Comparison of ENCODE assay signal across 15 cellular contexts in the genomic region with DNA sequence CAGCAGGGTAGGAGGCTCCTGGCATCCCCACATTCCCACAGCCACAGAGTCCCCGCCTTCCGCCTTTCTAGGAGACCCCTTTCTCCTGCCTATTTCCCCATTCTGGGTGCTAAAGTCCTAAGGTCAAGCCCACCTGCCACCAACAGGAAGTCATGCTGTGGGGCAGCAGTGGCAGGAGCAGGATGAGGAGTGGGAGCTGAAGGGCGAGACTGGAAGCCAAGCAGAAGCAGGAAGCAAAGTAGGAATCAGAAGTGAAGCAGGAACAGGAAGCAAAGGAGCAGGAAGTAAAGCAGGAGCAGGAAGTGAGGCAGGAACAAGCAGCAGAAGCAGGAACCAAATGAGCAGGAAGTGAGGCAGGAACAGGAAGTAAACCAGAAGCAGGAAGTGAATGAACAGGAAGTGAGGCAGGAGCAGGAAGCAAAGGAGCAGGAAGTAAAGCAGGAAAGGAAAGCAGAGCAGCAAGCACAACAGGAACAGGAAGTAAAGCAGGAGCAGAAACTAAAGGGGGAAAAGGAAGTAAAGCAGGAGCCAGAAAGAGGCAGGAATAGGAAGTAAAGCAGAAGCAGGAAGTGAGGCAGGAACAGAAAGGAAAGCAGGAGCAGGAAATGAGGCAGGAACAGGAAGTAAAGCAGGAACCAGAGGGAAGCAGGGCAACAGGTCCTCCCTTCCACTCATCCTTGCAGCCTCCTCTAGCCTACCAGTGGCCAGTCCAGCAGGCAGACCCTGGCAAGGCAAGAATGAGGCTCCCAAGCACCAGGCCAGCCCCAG. TPM values are rescaled to one million over a fixed set of nuclear protein-coding genes. Genes with fewer than 3 reads are reported as not detected.
DNase-seq lines count a peak whose midpoint lies in the region; ATAC-seq, FAIRE-seq and TF ChIP-seq lines count a peak whose summit lies in the region.
"Had no signal": no experiment of that assay in that cellular context is flagged by ENCODE, and none has a peak within 500 bp of the region (broad histone marks: within the 10 kb centered on the region; RNA-seq: fewer than 3 reads in every experiment).

No MANE protein-coding gene starts in this region.

- no peak for TF ChIP-seq CTCF in sigmoid colon (IDR thresholded peaks at IDR 0.05)

- no peak for TF ChIP-seq POLR2A in sigmoid colon (IDR thresholded peaks at IDR 0.05)

- H3K4me3 ChIP-seq in sigmoid colon, result no peak overlapping the region
- H3K4me3 ChIP-seq: body of pancreas, lower lobe of right lung, testis had no signal

- peaks cover 6% of the 10 kb centered on the region for H3K9me3 Mint-ChIP-seq in activated CD4-positive, alpha-beta T cell treated with anti-CD3 and anti-CD28 coated beads, Interleukin-2, amount 10 ng/mL, durations not matched to agents 7 days and 5 days
- peaks cover 8% of the 10 kb centered on the region for H3K9me3 Mint-ChIP-seq in central memory CD8-positive, alpha-beta T cell

- DNase-seq in activated CD4-positive, alpha-beta T cell treated with anti-CD3 and anti-CD28 coated beads, Interleukin-2, amount 10 ng/mL, durations not matched to agents 7 days and 5 days, result no peak
- DNase-seq in activated CD4-positive, alpha-beta T cell treated with anti-CD3 and anti-CD28 coated beads for 48 hours, result no peak
- DNase-seq in NCI-H82 (lab: John Stamatoyannopoulos, UW) (peak; percentile 41), sigmoid colon (peak; percentile 13), GM19239 (ENCODE audit: insufficient read length, low spot score) (no peak)
- no peak for DNase-seq in central memory CD8-positive, alpha-beta T cell (ENCODE audit: low spot score in 2 of 2)
- DNase-seq: ACHN, body of pancreas, lower lobe of right lung, T-helper 1 cell, testis had no signal

- POLR2A ChIA-PET in activated CD4-positive, alpha-beta T cell treated with anti-CD3 and anti-CD28 coated beads, Interleukin-2, amount 10 ng/mL, durations not matched to agents 7 days and 5 days (lab: Charles Lee), result no interaction called here

- intact Hi-C loops in sigmoid colon (cut with DNase I), result no loop called here

- H3K27me3 ChIP-seq in sigmoid colon, result peaks cover 0 to 13% (median 0%) of the 10 kb centered on the region in 3 donors
- H3K27me3 ChIP-seq: body of pancreas, testis had no signal

- no peak for FAIRE-seq in GM19239 (lab: Jason Lieb, UNC)
- FAIRE-seq: endothelial cell of umbilical vein had no signal

- no peak for TF ChIP-seq EP300 in sigmoid colon (IDR thresholded peaks at IDR 0.05)

- peaks cover 7% of the 10 kb centered on the region for H3K4me1 Mint-ChIP-seq in activated CD4-positive, alpha-beta T cell treated with anti-CD3 and anti-CD28 coated beads, Interleukin-2, amount 10 ng/mL, durations not matched to agents 7 days and 5 days
- peaks cover 8% of the 10 kb centered on the region for H3K4me1 Mint-ChIP-seq in central memory CD8-positive, alpha-beta T cell

- H3K27ac Mint-ChIP-seq in activated CD4-positive, alpha-beta T cell treated with anti-CD3 and anti-CD28 coated beads, Interleukin-2, amount 10 ng/mL, durations not matched to agents 7 days and 5 days, result peak overlapping the region; percentile 81
- peak overlapping the region; percentile 98 for H3K27ac Mint-ChIP-seq in central memory CD8-positive, alpha-beta T cell (ENCODE audit: low read depth)

- no peak for ATAC-seq in central memory CD8-positive, alpha-beta T cell (replicated peaks; ENCODE audit: extremely low read depth, poor library complexity, severe bottlenecking)
- ATAC-seq in GM21786 (IDR thresholded peaks at IDR 0.05; ENCODE audit: unreplicated experiment) (no peak), HG02610 (IDR thresholded peaks at IDR 0.05; ENCODE audit: unreplicated experiment) (no peak)
- ATAC-seq: body of pancreas, lower lobe of right lung had no signal

- peaks cover 0 to 4% (median 0%) of the 10 kb centered on the region in 4 donors for H3K9me3 ChIP-seq in sigmoid colon
- H3K9me3 ChIP-seq: body of pancreas, testis had no signal

- CTCF ChIA-PET in activated CD4-positive, alpha-beta T cell treated with anti-CD3 and anti-CD28 coated beads, Interleukin-2, amount 10 ng/mL, durations not matched to agents 7 days and 5 days (lab: Charles Lee), result no interaction called here

- H3K4me1 ChIP-seq in sigmoid colon, result no peaks in the 10 kb centered on the region
- H3K4me1 ChIP-seq: body of pancreas, lower lobe of right lung, testis had no signal

- H3K36me3 ChIP-seq in sigmoid colon, result no peaks in the 10 kb centered on the region
- H3K36me3 ChIP-seq: lower lobe of right lung had no signal

- no peak overlapping the region for H3K4me3 Mint-ChIP-seq in activated CD4-positive, alpha-beta T cell treated with anti-CD3 and anti-CD28 coated beads, Interleukin-2, amount 10 ng/mL, durations not matched to agents 7 days and 5 days
- H3K4me3 Mint-ChIP-seq in central memory CD8-positive, alpha-beta T cell, result peak overlapping the region; percentile 60

- peaks cover 5% of the 10 kb centered on the region for H3K36me3 Mint-ChIP-seq in activated CD4-positive, alpha-beta T cell treated with anti-CD3 and anti-CD28 coated beads, Interleukin-2, amount 10 ng/mL, durations not matched to agents 7 days and 5 days (ENCODE audit: low read depth)
- peaks cover 3% of the 10 kb centered on the region for H3K36me3 Mint-ChIP-seq in central memory CD8-positive, alpha-beta T cell (ENCODE audit: insufficient read depth)

- 91 to 95% methylated on average over 3 of the region's 3 CpGs for WGBS in sigmoid colon, 2 donors

- H3K27me3 Mint-ChIP-seq in activated CD4-positive, alpha-beta T cell treated with anti-CD3 and anti-CD28 coated beads, Interleukin-2, amount 10 ng/mL, durations not matched to agents 7 days and 5 days, result no peaks in the 10 kb centered on the region
- H3K27me3 Mint-ChIP-seq in central memory CD8-positive, alpha-beta T cell, result no peaks in the 10 kb centered on the region

- H3K27ac ChIP-seq in sigmoid colon, result no peak overlapping the region
- H3K27ac ChIP-seq: body of pancreas, HL-60, lower lobe of right lung, testis had no signal

RNA-seq across cellular contexts. Expression of a gene that starts 38.3 kb away (rescaled TPM):
- total RNA-seq in activated CD4-positive, alpha-beta T cell treated with anti-CD3 and anti-CD28 coated beads, Interleukin-2, amount 10 ng/mL, durations not matched to agents 7 days and 5 days, result not detected
- total RNA-seq in sigmoid colon, result 1 to 10 TPM; 1.2 to 5.5 (median 2.7) TPM
- 1 to 10 TPM in 1 of 3 donors, under 1 TPM in 2; under 0.01 to 1.7 (median 0.23) TPM for polyA plus RNA-seq in sigmoid colon
- total RNA-seq: endothelial cell of umbilical vein had no signal

Comparison
In these comparisons a context has a peak if more than half of its experiments do, and no peak if none do; other contexts are left out.
1. DNase-seq: peak in NCI-H82 (single experiment) and sigmoid colon (single experiment); none in activated CD4-positive, alpha-beta T cell treated with anti-CD3 and anti-CD28 coated beads, Interleukin-2, amount 10 ng/mL, durations not matched to agents 7 days and 5 days (single experiment), activated CD4-positive, alpha-beta T cell treated with anti-CD3 and anti-CD28 coated beads for 48 hours (single experiment), central memory CD8-positive, alpha-beta T cell (0 of 2) and GM19239 (single experiment).